ENCODE assay signal across 27 cellular contexts in genomic region chr1:36948147-36948546, GRCh38.
"Had no signal": no experiment of that assay in that cellular context is flagged by ENCODE, and none has a peak within 500 bp of the region (broad histone marks: within the 10 kb centered on the region; RNA-seq: fewer than 3 reads in every experiment).

No MANE protein-coding gene starts in this region.

- H3K4me3 ChIP-seq: coronary artery, dorsolateral prefrontal cortex, gastrocnemius medialis, heart left ventricle had no signal

- H3K9me3 ChIP-seq: gastrocnemius medialis, heart left ventricle had no signal

- H3K36me3 ChIP-seq: brain microvascular endothelial cell, gastrocnemius medialis, heart left ventricle had no signal

- H3K27ac ChIP-seq: brain microvascular endothelial cell, coronary artery, foreskin keratinocyte, gastrocnemius medialis, heart left ventricle had no signal

- FAIRE-seq: astrocyte, bronchial epithelial cell had no signal

- DNase-seq: activated CD4-positive, alpha-beta memory T cell treated with anti-CD3 and anti-CD28 coated beads for 36 hours; activated CD4-positive, alpha-beta T cell treated with anti-CD3 and anti-CD28 coated beads for 36 hours; activated CD4-positive, alpha-beta T cell treated with anti-CD3 and anti-CD28 coated beads, Interleukin-2, amount 10 ng/mL, durations not matched to agents 24 days and 14 days; activated CD4-positive, CD25-positive, alpha-beta regulatory T cell; activated CD4-positive, CD25-positive, alpha-beta regulatory T cell treated with anti-CD3 and anti-CD28 coated beads, Interleukin-2, amount 50 U/mL, for 72 hours; activated CD8-positive, alpha-beta memory T cell treated with anti-CD3 and anti-CD28 coated beads, Interleukin-2, amount 50 U/mL, for 48 hours; activated gamma-delta T cell; activated naive CD4-positive, alpha-beta T cell; activated naive CD4-positive, alpha-beta T cell treated with anti-CD3 and anti-CD28 coated beads, Interleukin-2, amount 10 ng/mL, durations not matched to agents 7 days and 5 days; activated T-cell treated with anti-CD3 and anti-CD28 coated beads for 4 hours; activated T-cell treated with anti-CD3 and anti-CD28 coated beads, Interleukin-2, amount 50 U/mL, for 24 hours; activated T-cell treated with anti-CD3 and anti-CD28 coated beads, Interleukin-2, amount 50 U/mL, for 72 hours; amniotic stem cell; anterior cingulate cortex; brain microvascular endothelial cell; effector memory CD4-positive, alpha-beta T cell; foreskin keratinocyte; gastrocnemius medialis; glutamatergic neuron; heart left ventricle; T-helper 2 cell had no signal

- H3K4me1 ChIP-seq: foreskin keratinocyte, gastrocnemius medialis, heart left ventricle had no signal

- H3K27me3 ChIP-seq: brain microvascular endothelial cell, foreskin keratinocyte had no signal

- ATAC-seq: activated CD4-positive, alpha-beta T cell treated with anti-CD3 and anti-CD28 coated beads for 36 hours; activated naive CD4-positive, alpha-beta T cell treated with anti-CD3 and anti-CD28 coated beads, Interleukin-2, amount 50 U/mL, for 72 hours; activated T-cell treated with anti-CD3 and anti-CD28 coated beads, Interleukin-2, amount 50 U/mL, for 72 hours; esophagus mucosa; foreskin keratinocyte; gastrocnemius medialis; heart left ventricle had no signal
